ENCODE assay signal across 8 cellular contexts in genomic region chr13:74061939-74062595, GRCh38.
DNase-seq lines count a peak whose midpoint lies in the region; ATAC-seq and TF ChIP-seq lines count a peak whose summit lies in the region.

No MANE protein-coding gene starts in this region.

- TF ChIP-seq POLR2A in thyroid gland (IDR thresholded peaks at IDR 0.05) = no peak

- DNase-seq in SKM-1 treated with dmso at 0.1 percent for 144 hours (lab: John Stamatoyannopoulos, UW; ENCODE audit: unreplicated experiment) = peak; percentile 46
- DNase-seq in SKM-1 (lab: John Stamatoyannopoulos, UW; ENCODE audit: unreplicated experiment) = no peak
- no peak for DNase-seq in left ventricle myocardium inferior
- DNase-seq in GM19238 (ENCODE audit: insufficient read length, low spot score) = no peak
- no peak for DNase-seq in thyroid gland
- DNase-seq in NCI-H748 treated with DMSO at 0.1 percent for 48 hours (lab: John Stamatoyannopoulos, UW) = no peak

- intact Hi-C loops in left ventricle myocardium inferior (cut with micrococcal nuclease) = loop anchor here (5.0 kb wide), 1 partner anchor 70 kb away; the partner anchor contains the start of gene KLF12
- intact Hi-C loops in thyroid gland (cut with DNase I) = no loop called here

- WGBS in thyroid gland, 2 donors = 44 to 54% methylated on average over 3 of the region's 3 CpGs

- H3K4me3 ChIP-seq in left ventricle myocardium inferior = peak overlapping the region; percentile 57
- H3K4me3 ChIP-seq in thyroid gland (replicated peaks in 1 of 3) = no peak overlapping the region

- H3K27ac ChIP-seq in left ventricle myocardium inferior (replicated peaks) (peak overlapping the region; percentile 89), thyroid gland (peak overlapping the region in 1 of 3 donors; percentile 49)

- H3K36me3 ChIP-seq in left ventricle myocardium inferior = no peaks in the 10 kb centered on the region
- no peaks in the 10 kb centered on the region for H3K36me3 ChIP-seq in thyroid gland

- H3K27me3 ChIP-seq in left ventricle myocardium inferior (ENCODE audit: low read depth) (no peaks in the 10 kb centered on the region), thyroid gland (no peaks in the 10 kb centered on the region)

- H3K4me1 ChIP-seq in left ventricle myocardium inferior (peaks cover 79% of the 10 kb centered on the region), thyroid gland (peaks cover 3 to 12% of the 10 kb centered on the region in 2 donors)

- ATAC-seq in HG02763 (IDR thresholded peaks at IDR 0.05; ENCODE audit: unreplicated experiment) (peak; percentile 67), SK-N-SH treated with all-trans-retinoic acid at 6 μM for 48 hours (peak; percentile 76)

- TF ChIP-seq CTCF in left ventricle myocardium inferior (IDR thresholded peaks at IDR 0.05; ENCODE audit: borderline replicate concordance) = no peak
- no peak for TF ChIP-seq CTCF in thyroid gland (IDR thresholded peaks at IDR 0.05)

- H3K9me3 ChIP-seq in left ventricle myocardium inferior (replicated peaks) (no peaks in the 10 kb centered on the region), thyroid gland (no peaks in the 10 kb centered on the region)

TF ChIP-seq in SK-N-SH treated with all-trans-retinoic acid at 6 μM for 48 hours, 23 proteins besides CTCF, POLR2A, EP300 and RAD21:
- TF ChIP-seq SNAI2 (CRISPR knock-in tag; IDR thresholded peaks at IDR 0.05) (peak; percentile 52; the same call in 1 of the 2 replicates), ZFP3 (CRISPR knock-in tag; IDR thresholded peaks at IDR 0.05) (no peak), ISL1 (CRISPR knock-in tag; IDR thresholded peaks at IDR 0.05) (peak; percentile 45; the same call in 1 of the 2 replicates)
